In the genomic region with DNA sequence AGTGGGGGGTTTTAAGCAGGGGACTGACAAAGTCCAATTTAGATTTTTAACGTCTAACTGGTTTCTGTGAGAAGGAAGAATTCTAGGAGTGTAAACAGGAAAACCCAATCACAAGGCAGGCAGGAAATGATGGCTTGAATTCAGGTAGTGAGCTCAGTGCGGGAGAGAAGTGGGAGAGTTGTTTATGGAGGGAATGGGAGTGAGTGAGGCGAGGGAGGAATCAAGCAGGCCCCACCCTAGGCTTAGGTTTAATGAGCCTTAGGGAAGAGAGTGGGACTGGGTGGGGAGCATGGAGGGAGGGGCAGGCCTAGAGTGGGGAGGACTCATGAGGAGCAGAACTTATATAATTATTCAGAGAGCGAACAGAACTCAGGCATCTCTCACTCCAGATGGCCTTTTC, we compare ENCODE assay signal across 22 cellular contexts. TPM values are rescaled to one million over a fixed set of nuclear protein-coding genes. Genes with fewer than 3 reads are reported as not detected.
DNase-seq lines count a peak whose midpoint lies in the region; ATAC-seq and TF ChIP-seq lines count a peak whose summit lies in the region.
"Had no signal": no experiment of that assay in that cellular context is flagged by ENCODE, and none has a peak within 500 bp of the region (broad histone marks: within the 10 kb centered on the region; RNA-seq: fewer than 3 reads in every experiment).

No MANE protein-coding gene starts in this region.

- no peaks in the 10 kb centered on the region for H3K79me2 ChIP-seq in H9 (ENCODE audit: insufficient read depth, low read length)

- no peak for ATAC-seq in activated CD4-positive, alpha-beta T cell treated with anti-CD3 and anti-CD28 coated beads for 36 hours
- no peak for ATAC-seq in T-helper 17 cell
- ATAC-seq: Right ventricle myocardium inferior had no signal

- intact Hi-C loops in activated CD4-positive, alpha-beta T cell treated with anti-CD3 and anti-CD28 coated beads for 36 hours (cut with DNase I, micrococcal nuclease), result no loop called here

- no peak overlapping the region for H3K4me3 Mint-ChIP-seq in activated CD4-positive, alpha-beta T cell treated with anti-CD3 and anti-CD28 coated beads for 36 hours
- H3K4me3 Mint-ChIP-seq in T-helper 17 cell (peak overlapping the region; percentile 81), H9 (no peak overlapping the region), type B pancreatic cell (no peak overlapping the region)

- H4K20me1 ChIP-seq in H9 (ENCODE audit: control insufficient read depth, insufficient read depth, insufficient read length), result no peaks in the 10 kb centered on the region

- H3K23me2 ChIP-seq in H9 (ENCODE audit: insufficient read length, low read depth, low read length, poor library complexity, severe bottlenecking), result no peaks in the 10 kb centered on the region

- H2BK15ac ChIP-seq in neuronal stem cell (ENCODE audit: low read length) (no peak overlapping the region), H9 (ENCODE audit: low read depth, low read length) (no peak overlapping the region)

- no peak overlapping the region for H3K4ac ChIP-seq in neuronal stem cell (ENCODE audit: low read length)
- H3K4ac ChIP-seq in H9 (ENCODE audit: low read depth, low read length), result no peak overlapping the region

- peaks cover 9% of the 10 kb centered on the region for H3K36me3 ChIP-seq in effector memory CD4-positive, alpha-beta T cell (ENCODE audit: control insufficient read depth, insufficient read depth, low read length)
- H3K36me3 ChIP-seq in neuronal stem cell (replicated peaks in 1 of 2; ENCODE audit: control insufficient read depth in 2 of 2, insufficient read depth in 2 of 2, low read length in 2 of 2), result no peaks in the 10 kb centered on the region
- H3K36me3 ChIP-seq: esophagus squamous epithelium had no signal

- H3K27me3 Mint-ChIP-seq in activated CD4-positive, alpha-beta T cell treated with anti-CD3 and anti-CD28 coated beads for 36 hours, result no peaks in the 10 kb centered on the region
- H3K27me3 Mint-ChIP-seq in T-helper 17 cell, result no peaks in the 10 kb centered on the region
- H3K27me3 Mint-ChIP-seq in H9 (ENCODE audit: low read depth), result no peaks in the 10 kb centered on the region
- no peaks in the 10 kb centered on the region for H3K27me3 Mint-ChIP-seq in type B pancreatic cell

- peaks cover 16% of the 10 kb centered on the region for H3K36me3 Mint-ChIP-seq in activated CD4-positive, alpha-beta T cell treated with anti-CD3 and anti-CD28 coated beads for 36 hours (ENCODE audit: low read depth)
- H3K36me3 Mint-ChIP-seq in T-helper 17 cell (ENCODE audit: low read depth) (peaks cover 12% of the 10 kb centered on the region), H9 (ENCODE audit: insufficient read depth in 1 of 3, low read depth in 3 of 3) (no peaks in the 10 kb centered on the region), type B pancreatic cell (no peaks in the 10 kb centered on the region)

- no peak overlapping the region for H4K8ac ChIP-seq in neuronal stem cell (ENCODE audit: low read depth, low read length)
- H4K8ac ChIP-seq in H9 (replicated peaks; ENCODE audit: insufficient read length, low read depth, low read length), result no peak overlapping the region

- CTCF ChIA-PET in activated CD4-positive, alpha-beta T cell treated with anti-CD3 and anti-CD28 coated beads for 36 hours (lab: Charles Lee), result interaction anchor here (1.0 to 2.1 kb wide), 3 partner anchors 10 to 18 kb away, joined by 3 to 16 read pairs (median 5); partner anchors contain the start of gene VIPR1

- no peak overlapping the region for H2BK5ac ChIP-seq in neuronal stem cell (ENCODE audit: low read length)
- H2BK5ac ChIP-seq in H9 (ENCODE audit: insufficient read length, low read length), result no peak overlapping the region

- no peak overlapping the region for H2BK20ac ChIP-seq in H9 (ENCODE audit: low read depth, low read length, poor library complexity, severe bottlenecking)

- H2BK120ac ChIP-seq in neuronal stem cell (ENCODE audit: low read depth, low read length) (no peak overlapping the region), H9 (ENCODE audit: low read depth, low read length, poor library complexity, severe bottlenecking) (no peak overlapping the region)

- H3K9me3 ChIP-seq in T-helper 17 cell (ENCODE audit: control insufficient read depth, low read length, poor library complexity, severe bottlenecking) (no peaks in the 10 kb centered on the region), neuronal stem cell (replicated peaks in 1 of 2; ENCODE audit: control insufficient read depth in 2 of 2, insufficient read depth in 1 of 2, low read depth in 1 of 2, low read length in 2 of 2) (no peaks in the 10 kb centered on the region), H9 (ENCODE audit: control insufficient read depth, low read depth, low read length) (no peaks in the 10 kb centered on the region)
- H3K9me3 ChIP-seq in effector memory CD4-positive, alpha-beta T cell (ENCODE audit: control insufficient read depth, low read length), result no peaks in the 10 kb centered on the region
- H3K9me3 ChIP-seq: esophagus squamous epithelium had no signal

- H3K27ac ChIP-seq in effector memory CD4-positive, alpha-beta T cell (ENCODE audit: insufficient read depth, low read length, poor library complexity, severe bottlenecking), result peak overlapping the region; percentile 18
- H3K27ac ChIP-seq in neuronal stem cell (replicated peaks; ENCODE audit: low read length) (no peak overlapping the region), H9 (ENCODE audit: insufficient read length, low read depth, low read length) (no peak overlapping the region)

- no peak overlapping the region for H4K91ac ChIP-seq in neuronal stem cell (ENCODE audit: low read depth, low read length, poor library complexity)
- H4K91ac ChIP-seq in H9 (ENCODE audit: insufficient read length, low read depth, low read length), result no peak overlapping the region

- no peak overlapping the region for H3K23ac ChIP-seq in neuronal stem cell (ENCODE audit: low read depth, low read length, poor library complexity)
- no peak overlapping the region for H3K23ac ChIP-seq in H9 (ENCODE audit: insufficient read length, low read depth, low read length)

- peak overlapping the region; percentile 14 for H2AK5ac ChIP-seq in neuronal stem cell (ENCODE audit: low read depth, low read length)
- H2AK5ac ChIP-seq in H9 (ENCODE audit: insufficient read length, low read length), result no peak overlapping the region

- peak overlapping the region; percentile 62 for H3K27ac Mint-ChIP-seq in activated CD4-positive, alpha-beta T cell treated with anti-CD3 and anti-CD28 coated beads for 36 hours
- peak overlapping the region; percentile 95 for H3K27ac Mint-ChIP-seq in T-helper 17 cell
- peak overlapping the region in 1 of 3 experiments; percentile 62; a peak in 1 of 7 replicates for H3K27ac Mint-ChIP-seq in H9
- H3K27ac Mint-ChIP-seq in type B pancreatic cell, result no peak overlapping the region

- no peak overlapping the region for H2BK12ac ChIP-seq in neuronal stem cell (ENCODE audit: low read length)
- no peak overlapping the region for H2BK12ac ChIP-seq in H9 (ENCODE audit: insufficient read length, low read depth, low read length)

- H3K4me1 Mint-ChIP-seq in activated CD4-positive, alpha-beta T cell treated with anti-CD3 and anti-CD28 coated beads for 36 hours, result peaks cover 31% of the 10 kb centered on the region
- H3K4me1 Mint-ChIP-seq in T-helper 17 cell (peaks cover 48% of the 10 kb centered on the region), H9 (no peaks in the 10 kb centered on the region), type B pancreatic cell (ENCODE audit: unreplicated experiment) (no peaks in the 10 kb centered on the region)

- no peak overlapping the region for H4K5ac ChIP-seq in H9 (ENCODE audit: insufficient read length, low read depth, low read length)

- H2AFZ ChIP-seq in neuronal stem cell (ENCODE audit: low read length) (no peak overlapping the region), H9 (ENCODE audit: low read length) (no peak overlapping the region)

- no peaks in the 10 kb centered on the region for H3K27me3 ChIP-seq in effector memory CD4-positive, alpha-beta T cell (replicated peaks; ENCODE audit: control insufficient read depth, insufficient read depth, low read length, poor library complexity, severe bottlenecking)
- H3K27me3 ChIP-seq in neuronal stem cell (ENCODE audit: control insufficient read depth in 3 of 3, insufficient read depth in 3 of 3, low read depth in 1 of 3, low read length in 3 of 3) (no peaks in the 10 kb centered on the region), H9 (ENCODE audit: insufficient read depth, low read length) (no peaks in the 10 kb centered on the region)
- H3K27me3 ChIP-seq: esophagus squamous epithelium had no signal

- H3K79me1 ChIP-seq in neuronal stem cell (ENCODE audit: low read depth, low read length), result no peaks in the 10 kb centered on the region
- no peaks in the 10 kb centered on the region for H3K79me1 ChIP-seq in H9 (ENCODE audit: insufficient read depth, low read depth, low read length, poor library complexity, severe bottlenecking)

- no peak for DNase-seq in activated CD4-positive, alpha-beta T cell treated with anti-CD3 and anti-CD28 coated beads for 36 hours
- DNase-seq in activated CD4-positive, alpha-beta T cell treated with anti-CD3 and anti-CD28 coated beads, Interleukin-2, amount 50 U/mL, for 4 hours, result no peak
- DNase-seq in T-helper 17 cell (no peak), neuronal stem cell (ENCODE audit: low spot score) (no peak), NOMO-1 (lab: John Stamatoyannopoulos, UW; ENCODE audit: unreplicated experiment in 2 of 2) (no peak), H9 (no peak), type B pancreatic cell (ENCODE audit: extremely low spot score, unreplicated experiment) (no peak)
- DNase-seq in effector memory CD4-positive, alpha-beta T cell, result no peak
- DNase-seq: AML-193; Calu3; effector CD8-positive, alpha-beta T cell; esophagus squamous epithelium; GOT3; kidney; NCI-H1694 treated with DMSO at 0.1 percent for 48 hours; occipital lobe; stimulated activated CD4-positive, alpha-beta T cell treated with anti-CD3 and anti-CD28 coated beads, Interleukin-2, amount 100 ng/mL, for 48 hours; stimulated activated naive CD4-positive, alpha-beta T cell treated with Interleukin-2 at 50 U/mL for 16 hours had no signal

- TF ChIP-seq CTCF in H9 (conservative IDR thresholded peaks at IDR 0.05) (no peak), type B pancreatic cell (conservative IDR thresholded peaks at IDR 0.05) (no peak)

- H3K18ac ChIP-seq in neuronal stem cell (ENCODE audit: low read length) (no peak overlapping the region), H9 (ENCODE audit: insufficient read length, low read depth, low read length) (no peak overlapping the region)

- H3K56ac ChIP-seq in H9 (ENCODE audit: insufficient read length, low read depth, low read length), result no peak overlapping the region

- H3K9ac ChIP-seq in neuronal stem cell (ENCODE audit: low read depth, low read length, poor library complexity), result no peak overlapping the region
- H3K9ac ChIP-seq in H9 (ENCODE audit: extremely low read depth, insufficient read length, low read length), result no peak overlapping the region

- H3K4me1 ChIP-seq in effector memory CD4-positive, alpha-beta T cell (ENCODE audit: control insufficient read depth, insufficient read depth, low read length, poor library complexity, severe bottlenecking), result peaks cover 24% of the 10 kb centered on the region
- peaks cover 0 to 6% of the 10 kb centered on the region in 2 donors for H3K4me1 ChIP-seq in neuronal stem cell (ENCODE audit: control insufficient read depth in 2 of 2, insufficient read depth in 1 of 2, low read depth in 1 of 2, low read length in 2 of 2)
- no peaks in the 10 kb centered on the region for H3K4me1 ChIP-seq in H9 (ENCODE audit: insufficient read depth, low read length)

- H3K4me2 ChIP-seq in neuronal stem cell (ENCODE audit: insufficient read depth, low read length, poor library complexity, severe bottlenecking) (no peak overlapping the region), H9 (ENCODE audit: insufficient read depth, insufficient read length, low read length) (no peak overlapping the region)
- H3K4me2 ChIP-seq: smooth muscle cell had no signal

- no peak overlapping the region for H3K4me3 ChIP-seq in effector memory CD4-positive, alpha-beta T cell (ENCODE audit: insufficient read depth, low read depth, low read length, poor library complexity, severe bottlenecking)
- no peak overlapping the region for H3K4me3 ChIP-seq in neuronal stem cell (ENCODE audit: low read length in 2 of 2)
- H3K4me3 ChIP-seq: esophagus squamous epithelium, smooth muscle cell had no signal

- H3K14ac ChIP-seq in neuronal stem cell (ENCODE audit: low read length), result no peak overlapping the region
- no peak overlapping the region for H3K14ac ChIP-seq in H9 (ENCODE audit: insufficient read depth, low read length)

- no peaks in the 10 kb centered on the region for H3K9me3 Mint-ChIP-seq in activated CD4-positive, alpha-beta T cell treated with anti-CD3 and anti-CD28 coated beads for 36 hours (ENCODE audit: low read depth)
- H3K9me3 Mint-ChIP-seq in H9, result no peaks in the 10 kb centered on the region
- H3K9me3 Mint-ChIP-seq in type B pancreatic cell, result no peaks in the 10 kb centered on the region

- no CpG with 5 or more reads among the region's 4 CpGs for WGBS in neuronal stem cell (ENCODE audit: extremely low coverage in 2 of 2, insufficient read length in 2 of 2, insufficient replicate concordance in 1 of 2), 2 donors
- WGBS in H9 (ENCODE audit: extremely low coverage, insufficient read length, low lambda C conversion rate), result no CpG with 5 or more reads among the region's 4 CpGs

- H3T11ph ChIP-seq in H9 (ENCODE audit: low read length), result no peak overlapping the region

- POLR2A ChIA-PET in activated CD4-positive, alpha-beta T cell treated with anti-CD3 and anti-CD28 coated beads for 36 hours (lab: Charles Lee), result no interaction called here

RNA-seq across cellular contexts. Expression of gene VIPR1, which starts 17.9 kb away (rescaled TPM):
- total RNA-seq in activated CD4-positive, alpha-beta T cell treated with anti-CD3 and anti-CD28 coated beads for 36 hours, result 1 to 10 TPM; 6.6 to 6.7 TPM
- total RNA-seq in T-helper 17 cell (10 to 100 TPM; 33.4 to 72.9 TPM), H9 (2021) (6.3 and 6.5 TPM in 2 replicates), type B pancreatic cell (ENCODE audit: low replicate concordance) (4.7 and 5.6 TPM in 2 replicates)
- polyA plus RNA-seq in neuronal stem cell (2013, experiment 1 of 2), result 1.1 TPM
- 1.00 TPM for polyA plus RNA-seq in neuronal stem cell (2013, experiment 2 of 2)
- total RNA-seq: A172, myocyte had no signal
